ENCODE assay signal across 1 cellular context in genomic region chr10:127854769-127855583, GRCh38.
TF ChIP-seq lines count a peak whose summit lies in the region.

No MANE protein-coding gene starts in this region.

TF ChIP-seq in GM12878, 131 proteins besides CTCF, POLR2A, EP300 and RAD21 (continued from another document):
- no peak for TF ChIP-seq USF2 (IDR thresholded peaks at IDR 0.05; ENCODE audit: borderline replicate concordance, low read depth, low read length)
- TF ChIP-seq SPI1 (IDR thresholded peaks at IDR 0.05; ENCODE audit: borderline replicate concordance, insufficient read depth, low read depth, low read length): peak; percentile 89
- TF ChIP-seq BHLHE40 (IDR thresholded peaks at IDR 0.05; ENCODE audit: borderline replicate concordance in 1 of 2, low read depth in 2 of 2, low read length in 1 of 2): peak; percentile 70 to 78
TF ChIP-seq in GM12878: peak in this region for 2.
